ENCODE assay signal across 27 cellular contexts in the genomic region with DNA sequence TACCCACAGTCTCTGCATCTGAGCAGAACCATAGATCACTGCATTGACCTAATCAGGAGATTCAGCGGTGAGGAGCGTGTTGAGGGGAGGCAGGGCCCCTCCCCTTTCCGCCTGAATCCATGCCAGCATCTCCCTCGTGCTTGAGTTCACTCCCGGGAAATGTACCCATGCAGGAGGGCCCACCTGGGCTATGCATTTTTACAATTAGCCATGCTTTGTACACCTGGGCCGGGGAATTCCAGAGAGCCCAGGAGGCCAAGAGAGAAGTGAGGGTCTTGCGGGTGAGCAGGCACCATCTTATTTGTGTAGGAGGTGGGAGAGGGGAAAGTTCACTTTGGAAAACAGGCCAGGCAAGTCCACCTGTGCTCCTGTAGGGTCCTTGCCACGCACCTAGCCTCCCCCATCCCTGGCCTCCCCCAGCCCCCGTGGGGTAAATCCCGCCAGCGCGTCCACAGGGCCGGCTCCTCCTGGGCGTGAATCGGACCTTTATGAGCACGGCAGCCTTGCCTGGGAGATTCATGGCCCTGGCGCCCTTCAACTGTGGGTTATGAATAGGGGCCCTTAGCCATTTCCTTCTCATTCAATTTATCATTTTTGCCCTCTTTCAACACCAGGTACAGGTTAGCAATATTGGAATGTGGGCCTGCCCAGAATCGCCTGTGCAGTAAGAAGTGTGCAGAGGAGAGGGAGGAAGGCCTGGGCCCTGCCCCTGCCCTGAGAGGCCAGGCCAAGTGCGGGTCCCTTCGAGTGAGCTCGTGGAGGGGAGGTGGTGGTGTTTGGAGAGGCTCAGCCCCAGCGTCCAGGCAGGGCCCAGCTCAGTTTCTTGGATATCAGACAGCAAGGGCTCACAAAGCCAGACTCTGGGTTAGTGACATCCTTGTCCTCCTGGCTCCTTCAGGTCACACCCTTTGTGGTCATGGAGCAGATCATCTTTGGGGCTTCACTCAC.
A peak's percentile ranks its signal among the peaks of the same experiment; 100 is the strongest.
DNase-seq lines count a peak whose midpoint lies in the region; ATAC-seq, FAIRE-seq and TF ChIP-seq lines count a peak whose summit lies in the region.
"Had no signal": no experiment of that assay in that cellular context is flagged by ENCODE, and none has a peak within 500 bp of the region (broad histone marks: within the 10 kb centered on the region; RNA-seq: fewer than 3 reads in every experiment).

No MANE protein-coding gene starts in this region.

- H3K4me3 Mint-ChIP-seq in chondrocyte (ENCODE audit: unreplicated experiment) (no peak overlapping the region), neural progenitor cell (peak overlapping the region; percentile 27)
- H3K4me3 Mint-ChIP-seq: CD4-positive, CD25-positive, alpha-beta regulatory T cell; IgD-negative memory B cell had no signal

- no peak for FAIRE-seq in GM12891 (lab: Jason Lieb, UNC)
- FAIRE-seq: A204.1, D721Med, G401.6, HTR-8/SVneo had no signal

- H3K27ac Mint-ChIP-seq in chondrocyte (ENCODE audit: unreplicated experiment) (no peak overlapping the region), neural progenitor cell (peak overlapping the region; percentile 33)
- H3K27ac Mint-ChIP-seq: CD4-positive, CD25-positive, alpha-beta regulatory T cell; IgD-negative memory B cell had no signal

- no peaks in the 10 kb centered on the region for H4K20me1 ChIP-seq in neural progenitor cell (ENCODE audit: low read depth)

- no peak overlapping the region for H3K4me2 ChIP-seq in neural progenitor cell
- H3K4me2 ChIP-seq: BLaER1, KMS-11 had no signal

- H3K36me3 Mint-ChIP-seq in chondrocyte (ENCODE audit: low read depth) (no peaks in the 10 kb centered on the region), neural progenitor cell (no peaks in the 10 kb centered on the region)
- H3K36me3 Mint-ChIP-seq: CD4-positive, CD25-positive, alpha-beta regulatory T cell; IgD-negative memory B cell had no signal

- H3K27me3 ChIP-seq in neural progenitor cell (no peaks in the 10 kb centered on the region), aorta (ENCODE audit: control insufficient read depth in 1 of 2, insufficient read depth in 2 of 2, low read length in 1 of 2) (no peaks in the 10 kb centered on the region)
- H3K27me3 ChIP-seq: Peyer's patch had no signal

- H3K9ac ChIP-seq in neural progenitor cell, result no peak overlapping the region
- H3K9ac ChIP-seq: BLaER1, GM23248, KMS-11 had no signal

- H3K4me3 ChIP-seq in neural progenitor cell (no peak overlapping the region), aorta (ENCODE audit: low read length in 2 of 2) (no peak overlapping the region)
- H3K4me3 ChIP-seq: BLaER1, GM23248, Peyer's patch, SJCRH30 had no signal

- 83 to 88% methylated on average over 22 of the region's 22 CpGs for WGBS in aorta, 2 donors

- H3K27ac ChIP-seq in neural progenitor cell (no peak overlapping the region), aorta (ENCODE audit: low read depth in 1 of 2, low read length in 2 of 2) (no peak overlapping the region)
- H3K27ac ChIP-seq: BLaER1, GM23248, KMS-11, Peyer's patch, SJCRH30 had no signal

- no peak for TF ChIP-seq POLR2A in GM12891 (IDR thresholded peaks at IDR 0.05; ENCODE audit: low read depth, low read length)

- DNase-seq in left ventricle myocardium superior (peak; percentile 12), left cardiac atrium (no peak), chondrocyte (ENCODE audit: low spot score) (peak; percentile 68), neural progenitor cell (ENCODE audit: low spot score) (no peak), aorta (peak; percentile 25 to 62), GM12891 (ENCODE audit: insufficient read length, low spot score) (no peak)
- no peak for DNase-seq in stimulated activated CD8-positive, alpha-beta memory T cell treated with anti-CD3 and anti-CD28 coated beads, Interleukin-4, amount 100 ng/mL, for 48 hours
- no peak for DNase-seq in activated CD8-positive, alpha-beta memory T cell treated with anti-CD3 and anti-CD28 coated beads, Interleukin-2, amount 50 U/mL, for 48 hours
- DNase-seq: CD4-positive, CD25-positive, alpha-beta regulatory T cell; GM23248; H7; MM.1S; NCI-H2029; NCI-H226; NCI-H510A; NCI-H69; OCI-M1; Peyer's patch; SJCRH30 had no signal

- ATAC-seq in left ventricle myocardium superior (no peak), left cardiac atrium (no peak), aorta (ENCODE audit: low FRiP score) (no peak)
- ATAC-seq: SK-N-SH treated with all-trans-retinoic acid at 6 μM for 48 hours had no signal

- H3K36me3 ChIP-seq in neural progenitor cell, result no peaks in the 10 kb centered on the region
- no peaks in the 10 kb centered on the region for H3K36me3 ChIP-seq in aorta (ENCODE audit: control insufficient read depth in 1 of 2, insufficient read depth in 2 of 2, low read length in 1 of 2)
- H3K36me3 ChIP-seq: BLaER1, Peyer's patch, SJCRH30 had no signal

- H3K9me3 Mint-ChIP-seq in chondrocyte (ENCODE audit: low read depth) (peaks cover 32% of the 10 kb centered on the region), neural progenitor cell (peaks cover 28% of the 10 kb centered on the region)

- H3K4me1 ChIP-seq in neural progenitor cell (no peaks in the 10 kb centered on the region), aorta (ENCODE audit: control insufficient read depth in 1 of 2, insufficient read depth in 2 of 2, low read length in 2 of 2) (no peaks in the 10 kb centered on the region)
- H3K4me1 ChIP-seq: Peyer's patch, SJCRH30 had no signal

- no peak overlapping the region for H2AFZ ChIP-seq in neural progenitor cell (replicated peaks)
- H2AFZ ChIP-seq: GM23248 had no signal

- H3K9me3 ChIP-seq in neural progenitor cell (ENCODE audit: low read depth), result no peaks in the 10 kb centered on the region
- no peaks in the 10 kb centered on the region for H3K9me3 ChIP-seq in aorta (ENCODE audit: control insufficient read depth, low read length)

- no peaks in the 10 kb centered on the region for H3K27me3 Mint-ChIP-seq in chondrocyte (ENCODE audit: low read depth)
- peaks cover 13% of the 10 kb centered on the region for H3K27me3 Mint-ChIP-seq in neural progenitor cell (ENCODE audit: insufficient read depth, low read depth)
- H3K27me3 Mint-ChIP-seq: CD4-positive, CD25-positive, alpha-beta regulatory T cell had no signal

- H3F3A ChIP-seq in neural progenitor cell (ENCODE audit: low read depth), result no peaks in the 10 kb centered on the region

- no peaks in the 10 kb centered on the region for H3K79me2 ChIP-seq in neural progenitor cell (ENCODE audit: low read depth)

- TF ChIP-seq CTCF in chondrocyte (IDR thresholded peaks at IDR 0.05) (no peak), neural progenitor cell (IDR thresholded peaks at IDR 0.05) (no peak)

- intact Hi-C loops in left ventricle myocardium superior (cut with micrococcal nuclease) (no loop called here), left cardiac atrium (cut with DNase I) (no loop called here), aorta (cut with DNase I) (no loop called here)

- H3K4me1 Mint-ChIP-seq in chondrocyte (ENCODE audit: low read depth) (no peaks in the 10 kb centered on the region), neural progenitor cell (peaks cover 4% of the 10 kb centered on the region)
- H3K4me1 Mint-ChIP-seq: CD4-positive, CD25-positive, alpha-beta regulatory T cell; IgD-negative memory B cell had no signal

TF ChIP-seq in GM12891, 5 proteins besides CTCF, POLR2A, EP300 and RAD21:
- no peak for TF ChIP-seq TAF1 (IDR thresholded peaks at IDR 0.05; ENCODE audit: low read depth, low read length)
- TF ChIP-seq POLR2AphosphoS5 (IDR thresholded peaks at IDR 0.05; ENCODE audit: low read depth, low read length), result no peak
- TF ChIP-seq POU2F2 (IDR thresholded peaks at IDR 0.05; ENCODE audit: low read depth, low read length), result no peak
- no peak for TF ChIP-seq SPI1 (IDR thresholded peaks at IDR 0.05; ENCODE audit: low read depth, low read length)
- no peak for TF ChIP-seq PAX5 (IDR thresholded peaks at IDR 0.05; ENCODE audit: insufficient read depth, low read length, severe bottlenecking)
TF ChIP-seq in GM12891: peak in this region for 0.

Comparison
In these comparisons a context has a peak if more than half of its experiments do, and no peak if none do; other contexts are left out.
1. DNase-seq: peak in left ventricle myocardium superior (single experiment), chondrocyte (single experiment) and aorta (2 of 2); none in left cardiac atrium (single experiment), neural progenitor cell (single experiment), stimulated activated CD8-positive, alpha-beta memory T cell treated with anti-CD3 and anti-CD28 coated beads, Interleukin-4, amount 100 ng/mL, for 48 hours (single experiment), GM12891 (single experiment) and activated CD8-positive, alpha-beta memory T cell treated with anti-CD3 and anti-CD28 coated beads, Interleukin-2, amount 50 U/mL, for 48 hours (single experiment).